33 cellular contexts compared by ENCODE assay signal in the genomic region with DNA sequence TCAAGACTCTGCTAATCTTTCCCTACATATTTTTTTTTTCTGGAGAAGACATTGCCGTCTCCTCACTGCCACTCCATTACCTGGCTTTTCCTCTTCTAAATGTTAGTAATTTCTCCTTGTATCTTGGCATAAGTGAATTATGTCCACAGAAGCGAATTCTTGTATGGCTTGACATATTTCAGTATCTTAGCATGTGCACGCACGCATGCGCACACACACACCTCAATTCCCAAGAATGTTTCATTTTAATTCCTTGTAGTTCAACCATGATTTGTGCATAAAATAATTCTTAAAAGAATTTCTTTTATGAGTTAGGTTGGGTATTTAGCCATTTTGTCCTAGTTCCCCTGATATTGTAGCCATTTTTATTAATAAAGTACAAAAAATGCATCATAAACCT.
"Had no signal": no experiment of that assay in that cellular context is flagged by ENCODE, and none has a peak within 500 bp of the region (broad histone marks: within the 10 kb centered on the region; RNA-seq: fewer than 3 reads in every experiment).

No MANE protein-coding gene starts in this region.

- H3K27me3 ChIP-seq: MG63 had no signal

- H3K36me3 ChIP-seq: MG63 had no signal

- DNase-seq: Karpas-422, Kasumi-1, MG63, MM.1S, MV-4-11, NCI-H1048, NCI-H1092, NCI-H1092 treated with DMSO at 0.1 percent for 48 hours, NCI-H1105, NCI-H1105 treated with DMSO at 0.1 percent for 48 hours, NCI-H1417 treated with DMSO at 0.1 percent for 48 hours, NCI-H1436, NCI-H1436 treated with DMSO at 0.1 percent for 48 hours, NCI-H146, NCI-H1694, NCI-H1694 treated with DMSO at 0.1 percent for 48 hours, NCI-H187 treated with DMSO at 0.1 percent for 48 hours, NCI-H1930, NCI-H2029, NCI-H2029 treated with DMSO at 0.1 percent for 48 hours, NCI-H2081, NCI-H2081 treated with DMSO at 0.1 percent for 48 hours, NCI-H2107, NCI-H2171, NCI-H2171 treated with DMSO at 0.1 percent for 48 hours, NCI-H2227 treated with DMSO at 0.1 percent for 48 hours, NCI-H226, NCI-H345, NCI-H446, NCI-H446 treated with DMSO at 0.1 percent for 48 hours, NCI-H510A, NCI-H510A treated with DMSO at 0.1 percent for 48 hours had no signal

- H3K4me3 ChIP-seq: MG63 had no signal

- H3K9me3 ChIP-seq: MG63 had no signal

- H3K27ac ChIP-seq: KMS-11 had no signal

- H3K4me2 ChIP-seq: KMS-11 had no signal

- H3K9ac ChIP-seq: KMS-11 had no signal
